8 cellular contexts compared by ENCODE assay signal in genomic region chr6:160733045-160733646, GRCh38. TPM values are rescaled to one million over a fixed set of nuclear protein-coding genes. Genes with fewer than 3 reads are reported as not detected.
DNase-seq lines count a peak whose midpoint lies in the region; ATAC-seq and TF ChIP-seq lines count a peak whose summit lies in the region.

No MANE protein-coding gene starts in this region.

- intact Hi-C loops in gastrocnemius medialis (cut with DNase I; ENCODE audit: low total_unique reads): no loop called here

- DNase-seq in ELR (ENCODE audit: low read depth) (peak; percentile 48), NCI-H460 (ENCODE audit: extremely low read depth, low read depth) (peak; percentile 31), astrocyte of the cerebellum (ENCODE audit: low read depth) (peak; percentile 16), iPS-NIHi7 (ENCODE audit: extremely low spot score) (peak; percentile 74), gastrocnemius medialis (no peak)
- DNase-seq in stimulated activated CD4-positive, alpha-beta T cell treated with anti-CD3 and anti-CD28 coated beads, Interleukin-4, amount 100 ng/mL, for 24 hours: peak; percentile 17

- no peaks in the 10 kb centered on the region for H3K4me1 ChIP-seq in gastrocnemius medialis

- TF ChIP-seq POLR2A in gastrocnemius medialis (IDR thresholded peaks at IDR 0.05): no peak

- ATAC-seq in GM19324 (IDR thresholded peaks at IDR 0.05; ENCODE audit: low FRiP score, unreplicated experiment) (peak; percentile 83), HG03108 (IDR thresholded peaks at IDR 0.05; ENCODE audit: unreplicated experiment) (peak; percentile 60), gastrocnemius medialis (no peak)

- in situ Hi-C loops in astrocyte of the cerebellum (cut with HindIII; ENCODE audit: low sequenced_read_pairs) (no loop called here), gastrocnemius medialis (cut with MboI; ENCODE audit: low sequenced_read_pairs in 4 of 4) (no loop called here)

- H3K36me3 ChIP-seq in gastrocnemius medialis: no peaks in the 10 kb centered on the region

- H3K27me3 ChIP-seq in gastrocnemius medialis: no peaks in the 10 kb centered on the region

- no peak overlapping the region for H3K27ac ChIP-seq in gastrocnemius medialis

- H3K4me3 ChIP-seq in astrocyte of the cerebellum (ENCODE audit: low read depth, low read length): no peak overlapping the region
- no peak overlapping the region for H3K4me3 ChIP-seq in gastrocnemius medialis

- TF ChIP-seq CTCF in astrocyte of the cerebellum (IDR thresholded peaks at IDR 0.05; ENCODE audit: low read depth, low read length, missing control alignments) (peak; percentile 72), gastrocnemius medialis (IDR thresholded peaks at IDR 0.05 in 4 of 5, conservative IDR thresholded peaks at IDR 0.05 in 1 of 5) (peak in 1 of 5 experiments; percentile 20)

- H3K9me3 ChIP-seq in gastrocnemius medialis: no peaks in the 10 kb centered on the region

RNA-seq across cellular contexts. Expression of gene PLG, which starts 31.1 kb away (rescaled TPM):
- not detected in 2 replicates for total RNA-seq in NCI-H460 (2014; rRNA removed; shearing (Covaris generic))
- polyA plus RNA-seq in NCI-H460 (2014; cell fraction: nucleus; rRNA removed): not detected in 2 replicates
- total RNA-seq in gastrocnemius medialis: 1 to 10 TPM in 2 of 4 donors, not detected in 2; 1.1 to 2.4 TPM

Comparison
In these comparisons a context has a peak if more than half of its experiments do, and no peak if none do; other contexts are left out.
1. DNase-seq: peak in ELR (single experiment), NCI-H460 (single experiment), astrocyte of the cerebellum (single experiment), iPS-NIHi7 (single experiment) and stimulated activated CD4-positive, alpha-beta T cell treated with anti-CD3 and anti-CD28 coated beads, Interleukin-4, amount 100 ng/mL, for 24 hours (single experiment); none in gastrocnemius medialis (0 of 2).
2. ATAC-seq: peak in GM19324 (single experiment) and HG03108 (single experiment); none in gastrocnemius medialis (0 of 2).